Comparison of ENCODE assay signal across 14 cellular contexts in genomic region chr3:112539825-112540517, GRCh38. TPM values are rescaled to one million over a fixed set of nuclear protein-coding genes. Genes with fewer than 3 reads are reported as not detected.
DNase-seq lines count a peak whose midpoint lies in the region; ATAC-seq, FAIRE-seq and TF ChIP-seq lines count a peak whose summit lies in the region.
"Had no signal": no experiment of that assay in that cellular context is flagged by ENCODE, and none has a peak within 500 bp of the region (broad histone marks: within the 10 kb centered on the region; RNA-seq: fewer than 3 reads in every experiment).

No MANE protein-coding gene starts in this region.

- peak overlapping the region; percentile 15 to 77 (median 47) for H3K27ac Mint-ChIP-seq in IgD-negative memory B cell
- H3K27ac Mint-ChIP-seq in T-cell, result peak overlapping the region in 1 of 2 donors; percentile 69

- ATAC-seq in HG02763 (IDR thresholded peaks at IDR 0.05; ENCODE audit: unreplicated experiment), result peak; percentile 90
- ATAC-seq in T-cell (replicated peaks in 1 of 4), result no peak
- ATAC-seq: HCT116 had no signal

- no peak for DNase-seq in GM12892 (ENCODE audit: insufficient read length)
- DNase-seq in GM19238 (ENCODE audit: insufficient read length, low spot score), result peak; percentile 31
- DNase-seq in T-cell, result no peak
- no peak for DNase-seq in epidermal melanocyte (ENCODE audit: insufficient read length, low spot score)
- DNase-seq in NCI-H1105 treated with DMSO at 0.1 percent for 48 hours (lab: John Stamatoyannopoulos, UW), result no peak
- DNase-seq in DMS 273 treated with DMSO at 0.1 percent for 48 hours (lab: John Stamatoyannopoulos, UW), result no peak
- DNase-seq: activated CD8-positive, alpha-beta memory T cell treated with anti-CD3 and anti-CD28 coated beads, Interleukin-2, amount 50 U/mL, for 4 hours; COR-L47; glutamatergic neuron; NCI-H2029 had no signal

- peak overlapping the region in 2 of 4 donors; percentile 21 to 45 for H3K4me3 Mint-ChIP-seq in IgD-negative memory B cell
- no peak overlapping the region for H3K4me3 Mint-ChIP-seq in T-cell

- no peaks in the 10 kb centered on the region for H3K9me3 Mint-ChIP-seq in IgD-negative memory B cell
- no peaks in the 10 kb centered on the region for H3K9me3 Mint-ChIP-seq in T-cell

- H3K27me3 Mint-ChIP-seq in IgD-negative memory B cell (no peaks in the 10 kb centered on the region), T-cell (no peaks in the 10 kb centered on the region)

- peaks cover 14% of the 10 kb centered on the region for H3K36me3 Mint-ChIP-seq in IgD-negative memory B cell
- H3K36me3 Mint-ChIP-seq in T-cell, result peaks cover 62% of the 10 kb centered on the region

- no peak for TF ChIP-seq POLR2A in GM12892 (IDR thresholded peaks at IDR 0.05; ENCODE audit: low read depth, low read length)

- H3K4me1 Mint-ChIP-seq in IgD-negative memory B cell (peaks cover 16 to 20% (median 19%) of the 10 kb centered on the region in 3 donors), T-cell (peaks cover 12 to 24% (median 15%) of the 10 kb centered on the region in 3 donors)

- CTCF ChIA-PET in T-cell (lab: Charles Lee), result interaction anchor here in 1 of 2 donors (1.4 kb wide), 1 partner anchor 9 kb away, joined by 3 read pairs; no protein-coding TSS in a partner anchor

- POLR2A ChIA-PET in T-cell (lab: Charles Lee), result no interaction called here

- FAIRE-seq in GM12892 (lab: Jason Lieb, UNC), result peak; percentile 71
- FAIRE-seq: colon had no signal

RNA-seq across cellular contexts. Expression of gene ATG3, which starts 21.8 kb away (rescaled TPM):
- polyA plus RNA-seq in GM12892 (2012; ENCODE audit: missing spikeins), result 47.1 TPM
- polyA plus RNA-seq in IgD-negative memory B cell, result 61.7 TPM
- total RNA-seq in T-cell, result 10 to 100 TPM; 40.5 to 51.1 (median 49.0) TPM

RNA-seq across cellular contexts. Expression of gene SLC35A5, which starts 21.9 kb away (rescaled TPM):
- 21.9 TPM for polyA plus RNA-seq in GM12892 (2012; ENCODE audit: missing spikeins)
- 28.0 TPM for polyA plus RNA-seq in IgD-negative memory B cell
- 10 to 100 TPM; 11.7 to 20.4 (median 16.3) TPM for total RNA-seq in T-cell

RNA-seq across cellular contexts. Expression of gene BTLA, which starts 40.7 kb away (rescaled TPM):
- polyA plus RNA-seq in GM12892 (2012; ENCODE audit: missing spikeins), result 52.2 TPM
- 85.4 TPM for polyA plus RNA-seq in IgD-negative memory B cell
- total RNA-seq in T-cell, result 10 to 100 TPM; 11.5 to 16.9 (median 15.2) TPM
